Comparison of ENCODE assay signal across 14 cellular contexts in genomic region chr13:72204291-72204690, GRCh38.
DNase-seq lines count a peak whose midpoint lies in the region; ATAC-seq and TF ChIP-seq lines count a peak whose summit lies in the region.
"Had no signal": no experiment of that assay in that cellular context is flagged by ENCODE, and none has a peak within 500 bp of the region (broad histone marks: within the 10 kb centered on the region; RNA-seq: fewer than 3 reads in every experiment).

No MANE protein-coding gene starts in this region.

- peak; percentile 59 for DNase-seq in H4 (ENCODE audit: low spot score)
- peak; percentile 5 for DNase-seq in RKO (ENCODE audit: low spot score)
- DNase-seq in epithelial cell of prostate (ENCODE audit: low read depth, low spot score) = no peak
- DNase-seq in smooth muscle cell of the brain vasculature (ENCODE audit: low read depth, low spot score) = peak; percentile 7
- DNase-seq in superior temporal gyrus (ENCODE audit: extremely low spot score) = no peak
- DNase-seq in Calu3 = no peak
- no peak for DNase-seq in GM23338 (ENCODE audit: low spot score)
- DNase-seq: activated CD4-positive, alpha-beta T cell treated with anti-CD3 and anti-CD28 coated beads, Interleukin-2, amount 50 U/mL, for 4 hours; activated naive CD8-positive, alpha-beta T cell treated with anti-CD3 and anti-CD28 coated beads for 36 hours; activated T-cell treated with anti-CD3 and anti-CD28 coated beads, Interleukin-2, amount 50 U/mL, for 4 hours; KBM-7; NCI-H1417; NCI-H345 had no signal

- peaks cover 3% of the 10 kb centered on the region; the same call in 1 of the 2 replicates for H3K4me1 ChIP-seq in GM23338 (ENCODE audit: insufficient read depth)

- peaks cover 12% of the 10 kb centered on the region for H3K9me2 ChIP-seq in GM23338 (ENCODE audit: insufficient read depth)

- H3K36me3 Mint-ChIP-seq in Calu3 (ENCODE audit: insufficient read depth, unreplicated experiment) = no peaks in the 10 kb centered on the region
- no peaks in the 10 kb centered on the region for H3K36me3 Mint-ChIP-seq in GM23338 (ENCODE audit: low read depth)
- H3K36me3 Mint-ChIP-seq: activated naive CD8-positive, alpha-beta T cell treated with anti-CD3 and anti-CD28 coated beads for 36 hours; natural killer cell treated with Interleukin-12 subunit alpha and Interleukin-12 subunit beta and Interleukin-15 and Interleukin-18, amount 100 ng/mL, for 72 hours had no signal

- H3K27ac Mint-ChIP-seq in Calu3 (ENCODE audit: unreplicated experiment) = no peak overlapping the region
- no peak overlapping the region for H3K27ac Mint-ChIP-seq in GM23338
- H3K27ac Mint-ChIP-seq: activated naive CD8-positive, alpha-beta T cell treated with anti-CD3 and anti-CD28 coated beads for 36 hours; natural killer cell treated with Interleukin-12 subunit alpha and Interleukin-12 subunit beta and Interleukin-15 and Interleukin-18, amount 100 ng/mL, for 72 hours had no signal

- TF ChIP-seq CTCF in Calu3 (IDR thresholded peaks at IDR 0.05; ENCODE audit: unreplicated experiment) (no peak), GM23338 (conservative IDR thresholded peaks at IDR 0.05; ENCODE audit: low read depth in 2 of 2) (no peak)

- no peak overlapping the region for H3K4me3 ChIP-seq in GM23338

- BruUV-seq in Calu3 (replicated peaks; lab: Mats Ljungman, UMichigan) = no TSS peak

- CTCF ChIA-PET in Calu3 (lab: Charles Lee) = no interaction called here

- ATAC-seq in GM23338 = no peak
- ATAC-seq: activated T-cell treated with anti-CD3 and anti-CD28 coated beads, Interleukin-2, amount 50 U/mL, for 4 hours; natural killer cell treated with Interleukin-12 subunit alpha and Interleukin-12 subunit beta and Interleukin-15 and Interleukin-18, amount 100 ng/mL, for 72 hours had no signal

- H3K36me3 ChIP-seq in GM23338 (ENCODE audit: insufficient read depth) = no peaks in the 10 kb centered on the region

- H3K4me3 Mint-ChIP-seq in Calu3 (ENCODE audit: low read depth, unreplicated experiment) (no peak overlapping the region), GM23338 (no peak overlapping the region)
- H3K4me3 Mint-ChIP-seq: activated naive CD8-positive, alpha-beta T cell treated with anti-CD3 and anti-CD28 coated beads for 36 hours; activated T-cell treated with anti-CD3 and anti-CD28 coated beads, Interleukin-2, amount 50 U/mL, for 4 hours; natural killer cell treated with Interleukin-12 subunit alpha and Interleukin-12 subunit beta and Interleukin-15 and Interleukin-18, amount 100 ng/mL, for 72 hours had no signal

- H3K4me2 ChIP-seq in GM23338 = no peak overlapping the region

- H2AFZ ChIP-seq in GM23338 = no peak overlapping the region

- H3K27me3 Mint-ChIP-seq in Calu3 (ENCODE audit: unreplicated experiment) (no peaks in the 10 kb centered on the region), GM23338 (ENCODE audit: insufficient read depth, low read depth, poor library complexity) (peaks cover 2% of the 10 kb centered on the region)
- H3K27me3 Mint-ChIP-seq: activated naive CD8-positive, alpha-beta T cell treated with anti-CD3 and anti-CD28 coated beads for 36 hours; natural killer cell treated with Interleukin-12 subunit alpha and Interleukin-12 subunit beta and Interleukin-15 and Interleukin-18, amount 100 ng/mL, for 72 hours had no signal

- H3K4me1 Mint-ChIP-seq in Calu3 (ENCODE audit: low read depth, unreplicated experiment) (no peaks in the 10 kb centered on the region), GM23338 (peaks cover 4% of the 10 kb centered on the region)
- H3K4me1 Mint-ChIP-seq: activated naive CD8-positive, alpha-beta T cell treated with anti-CD3 and anti-CD28 coated beads for 36 hours had no signal

- H4K20me1 ChIP-seq in GM23338 (replicated peaks; ENCODE audit: insufficient read depth) = no peaks in the 10 kb centered on the region

- H3K9me3 Mint-ChIP-seq in Calu3 (ENCODE audit: low read depth, unreplicated experiment) = no peaks in the 10 kb centered on the region
- no peaks in the 10 kb centered on the region for H3K9me3 Mint-ChIP-seq in GM23338
- H3K9me3 Mint-ChIP-seq: activated T-cell treated with anti-CD3 and anti-CD28 coated beads, Interleukin-2, amount 50 U/mL, for 4 hours had no signal

- no peaks in the 10 kb centered on the region for H3F3A ChIP-seq in GM23338 (replicated peaks; ENCODE audit: low read depth)

- no peaks in the 10 kb centered on the region for H3K79me2 ChIP-seq in GM23338 (replicated peaks; ENCODE audit: insufficient read depth)

- H3K27me3 ChIP-seq in GM23338 (ENCODE audit: insufficient read depth) = no peaks in the 10 kb centered on the region

- intact Hi-C loops in Calu3 (cut with micrococcal nuclease; ENCODE audit: unreplicated experiment) = no loop called here

- H3K27ac ChIP-seq in epithelial cell of prostate (peak overlapping the region; percentile 47), GM23338 (ENCODE audit: low read depth) (no peak overlapping the region)

TF ChIP-seq in GM23338, 12 proteins besides CTCF, POLR2A, EP300 and RAD21 (continues in another document):
- TF ChIP-seq, protein P1, sequence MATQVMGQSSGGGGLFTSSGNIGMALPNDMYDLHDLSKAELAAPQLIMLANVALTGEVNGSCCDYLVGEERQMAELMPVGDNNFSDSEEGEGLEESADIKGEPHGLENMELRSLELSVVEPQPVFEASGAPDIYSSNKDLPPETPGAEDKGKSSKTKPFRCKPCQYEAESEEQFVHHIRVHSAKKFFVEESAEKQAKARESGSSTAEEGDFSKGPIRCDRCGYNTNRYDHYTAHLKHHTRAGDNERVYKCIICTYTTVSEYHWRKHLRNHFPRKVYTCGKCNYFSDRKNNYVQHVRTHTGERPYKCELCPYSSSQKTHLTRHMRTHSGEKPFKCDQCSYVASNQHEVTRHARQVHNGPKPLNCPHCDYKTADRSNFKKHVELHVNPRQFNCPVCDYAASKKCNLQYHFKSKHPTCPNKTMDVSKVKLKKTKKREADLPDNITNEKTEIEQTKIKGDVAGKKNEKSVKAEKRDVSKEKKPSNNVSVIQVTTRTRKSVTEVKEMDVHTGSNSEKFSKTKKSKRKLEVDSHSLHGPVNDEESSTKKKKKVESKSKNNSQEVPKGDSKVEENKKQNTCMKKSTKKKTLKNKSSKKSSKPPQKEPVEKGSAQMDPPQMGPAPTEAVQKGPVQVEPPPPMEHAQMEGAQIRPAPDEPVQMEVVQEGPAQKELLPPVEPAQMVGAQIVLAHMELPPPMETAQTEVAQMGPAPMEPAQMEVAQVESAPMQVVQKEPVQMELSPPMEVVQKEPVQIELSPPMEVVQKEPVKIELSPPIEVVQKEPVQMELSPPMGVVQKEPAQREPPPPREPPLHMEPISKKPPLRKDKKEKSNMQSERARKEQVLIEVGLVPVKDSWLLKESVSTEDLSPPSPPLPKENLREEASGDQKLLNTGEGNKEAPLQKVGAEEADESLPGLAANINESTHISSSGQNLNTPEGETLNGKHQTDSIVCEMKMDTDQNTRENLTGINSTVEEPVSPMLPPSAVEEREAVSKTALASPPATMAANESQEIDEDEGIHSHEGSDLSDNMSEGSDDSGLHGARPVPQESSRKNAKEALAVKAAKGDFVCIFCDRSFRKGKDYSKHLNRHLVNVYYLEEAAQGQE (IDR thresholded peaks at IDR 0.05; ENCODE audit: unreplicated experiment) = no peak
- no peak for TF ChIP-seq POLR2AphosphoS5 (IDR thresholded peaks at IDR 0.05; ENCODE audit: low read depth)
- no peak for TF ChIP-seq ZNF114 (CRISPR knock-in tag; IDR thresholded peaks at IDR 0.05)
- TF ChIP-seq ETS1 (IDR thresholded peaks at IDR 0.05) = no peak
- TF ChIP-seq NANOG (IDR thresholded peaks at IDR 0.05; ENCODE audit: borderline replicate concordance) = no peak

Comparison
In these comparisons a context has a peak if more than half of its experiments do, and no peak if none do; other contexts are left out.
1. DNase-seq: peak in H4 (single experiment), RKO (single experiment) and smooth muscle cell of the brain vasculature (single experiment); none in epithelial cell of prostate (single experiment), superior temporal gyrus (single experiment), Calu3 (single experiment) and GM23338 (single experiment).